Comparison of ENCODE assay signal across 38 cellular contexts in the genomic region with DNA sequence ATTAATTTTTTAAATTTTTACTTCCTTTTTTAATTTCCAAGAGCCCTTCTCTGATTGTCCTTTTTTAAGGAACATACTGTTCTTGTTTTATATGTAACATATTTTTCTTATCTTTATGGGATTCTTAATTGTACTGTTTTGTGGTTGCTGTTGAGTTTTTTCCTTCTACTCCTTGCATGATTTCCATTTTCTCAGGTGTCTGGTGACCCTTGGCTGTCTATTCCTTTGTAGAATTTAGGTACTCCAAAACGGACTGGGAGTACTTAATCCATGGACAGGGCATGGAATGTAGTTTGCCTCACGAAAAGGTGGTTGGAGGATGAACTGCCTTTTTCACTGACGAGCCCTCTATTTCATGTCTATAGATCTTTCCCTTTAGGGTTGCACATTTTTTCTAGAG.
"Had no signal": no experiment of that assay in that cellular context is flagged by ENCODE, and none has a peak within 500 bp of the region (broad histone marks: within the 10 kb centered on the region; RNA-seq: fewer than 3 reads in every experiment).

No MANE protein-coding gene starts in this region.

- H3K27me3 Mint-ChIP-seq: activated CD4-positive, alpha-beta memory T cell treated with anti-CD3 and anti-CD28 coated beads, Interleukin-2, amount 10 ng/mL, durations not matched to agents 7 days and 5 days; activated CD8-positive, alpha-beta memory T cell treated with anti-CD3 and anti-CD28 coated beads, Interleukin-2, amount 10 ng/mL, durations not matched to agents 7 days and 5 days; activated naive CD4-positive, alpha-beta T cell treated with anti-CD3 and anti-CD28 coated beads, Interleukin-2, amount 50 U/mL, for 24 hours; activated naive CD8-positive, alpha-beta T cell treated with anti-CD3 and anti-CD28 coated beads, Interleukin-2, amount 10 ng/mL, durations not matched to agents 7 days and 5 days; activated T-helper 17 cell treated with anti-CD3 and anti-CD28 coated beads, Interleukin-2, amount 50 U/mL, for 72 hours had no signal

- H3K4me3 Mint-ChIP-seq: activated CD4-positive, alpha-beta memory T cell treated with anti-CD3 and anti-CD28 coated beads, Interleukin-2, amount 10 ng/mL, durations not matched to agents 7 days and 5 days; activated CD8-positive, alpha-beta memory T cell treated with anti-CD3 and anti-CD28 coated beads, Interleukin-2, amount 10 ng/mL, durations not matched to agents 7 days and 5 days; activated naive CD4-positive, alpha-beta T cell treated with anti-CD3 and anti-CD28 coated beads, Interleukin-2, amount 50 U/mL, for 24 hours; activated naive CD8-positive, alpha-beta T cell treated with anti-CD3 and anti-CD28 coated beads, Interleukin-2, amount 10 ng/mL, durations not matched to agents 7 days and 5 days; activated T-cell treated with anti-CD3 and anti-CD28 coated beads, Interleukin-2, amount 50 U/mL, for 72 hours; activated T-helper 17 cell treated with anti-CD3 and anti-CD28 coated beads, Interleukin-2, amount 50 U/mL, for 72 hours had no signal

- H3K4me1 Mint-ChIP-seq: activated CD4-positive, alpha-beta memory T cell treated with anti-CD3 and anti-CD28 coated beads, Interleukin-2, amount 10 ng/mL, durations not matched to agents 7 days and 5 days; activated CD8-positive, alpha-beta memory T cell treated with anti-CD3 and anti-CD28 coated beads, Interleukin-2, amount 10 ng/mL, durations not matched to agents 7 days and 5 days; activated naive CD4-positive, alpha-beta T cell treated with anti-CD3 and anti-CD28 coated beads, Interleukin-2, amount 50 U/mL, for 24 hours; activated naive CD8-positive, alpha-beta T cell treated with anti-CD3 and anti-CD28 coated beads, Interleukin-2, amount 10 ng/mL, durations not matched to agents 7 days and 5 days; activated T-helper 17 cell treated with anti-CD3 and anti-CD28 coated beads, Interleukin-2, amount 50 U/mL, for 72 hours had no signal

- DNase-seq: activated CD4-positive, alpha-beta memory T cell treated with anti-CD3 and anti-CD28 coated beads, Interleukin-2, amount 10 ng/mL, durations not matched to agents 7 days and 5 days; activated CD4-positive, alpha-beta T cell treated with anti-CD3 and anti-CD28 coated beads for 1 hour; activated CD4-positive, alpha-beta T cell treated with anti-CD3 and anti-CD28 coated beads for 48 hours; activated CD4-positive, CD25-positive, alpha-beta regulatory T cell; activated CD8-positive, alpha-beta memory T cell treated with anti-CD3 and anti-CD28 coated beads for 24 hours; activated CD8-positive, alpha-beta memory T cell treated with anti-CD3 and anti-CD28 coated beads, Interleukin-2, amount 10 ng/mL, durations not matched to agents 7 days and 5 days; activated CD8-positive, alpha-beta memory T cell treated with anti-CD3 and anti-CD28 coated beads, Interleukin-2, amount 50 U/mL, for 48 hours; activated effector memory CD4-positive, alpha-beta T cell treated with anti-CD3 and anti-CD28 coated beads, Interleukin-2, amount 50 U/mL, for 16 hours; activated naive CD4-positive, alpha-beta T cell; activated naive CD8-positive, alpha-beta T cell treated with anti-CD3 and anti-CD28 coated beads, Interleukin-2, amount 10 ng/mL, durations not matched to agents 7 days and 5 days; activated T-cell treated with anti-CD3 and anti-CD28 coated beads, Interleukin-2, amount 50 U/mL, for 72 hours; body of pancreas; caudate nucleus; cerebellar nuclear complex; KG1; MM.1S; MV-4-11; NCI-H1092; NCI-H1436 treated with DMSO at 0.1 percent for 48 hours; NCI-H1694 treated with DMSO at 0.1 percent for 48 hours; NCI-H2029; NCI-H2171; NCI-H510A; NCI-H526; NCI-H748 treated with DMSO at 0.1 percent for 48 hours; NK-92 treated with Interleukin-12 subunit alpha and Interleukin-12 subunit beta, amount 100 ng/mL, for 24 hours; PC-3; Peyer's patch; RPMI8226; SIG-M5; SW 1271; T-helper 1 cell; T-helper 2 cell; T-helper 9 cell; WERI-Rb-1 had no signal

- H3K9me3 Mint-ChIP-seq: activated CD4-positive, alpha-beta memory T cell treated with anti-CD3 and anti-CD28 coated beads, Interleukin-2, amount 10 ng/mL, durations not matched to agents 7 days and 5 days; activated naive CD4-positive, alpha-beta T cell treated with anti-CD3 and anti-CD28 coated beads, Interleukin-2, amount 50 U/mL, for 24 hours; activated naive CD8-positive, alpha-beta T cell treated with anti-CD3 and anti-CD28 coated beads, Interleukin-2, amount 10 ng/mL, durations not matched to agents 7 days and 5 days; activated T-cell treated with anti-CD3 and anti-CD28 coated beads, Interleukin-2, amount 50 U/mL, for 72 hours; activated T-helper 17 cell treated with anti-CD3 and anti-CD28 coated beads, Interleukin-2, amount 50 U/mL, for 72 hours had no signal

- H3K27me3 ChIP-seq: body of pancreas, Peyer's patch had no signal

- H3K36me3 ChIP-seq: Peyer's patch, WERI-Rb-1 had no signal

- H3K27ac ChIP-seq: body of pancreas, Peyer's patch, WERI-Rb-1 had no signal

- H3K27ac Mint-ChIP-seq: activated CD4-positive, alpha-beta memory T cell treated with anti-CD3 and anti-CD28 coated beads, Interleukin-2, amount 10 ng/mL, durations not matched to agents 7 days and 5 days; activated CD8-positive, alpha-beta memory T cell treated with anti-CD3 and anti-CD28 coated beads, Interleukin-2, amount 10 ng/mL, durations not matched to agents 7 days and 5 days; activated naive CD4-positive, alpha-beta T cell treated with anti-CD3 and anti-CD28 coated beads, Interleukin-2, amount 50 U/mL, for 24 hours; activated naive CD8-positive, alpha-beta T cell treated with anti-CD3 and anti-CD28 coated beads, Interleukin-2, amount 10 ng/mL, durations not matched to agents 7 days and 5 days; activated T-cell treated with anti-CD3 and anti-CD28 coated beads, Interleukin-2, amount 50 U/mL, for 72 hours; activated T-helper 17 cell treated with anti-CD3 and anti-CD28 coated beads, Interleukin-2, amount 50 U/mL, for 72 hours had no signal

- ATAC-seq: activated CD8-positive, alpha-beta memory T cell treated with anti-CD3 and anti-CD28 coated beads, Interleukin-2, amount 10 ng/mL, durations not matched to agents 7 days and 5 days; activated T-cell treated with anti-CD3 and anti-CD28 coated beads, Interleukin-2, amount 50 U/mL, for 72 hours; activated T-helper 17 cell treated with anti-CD3 and anti-CD28 coated beads, Interleukin-2, amount 50 U/mL, for 72 hours; body of pancreas; PC-3; Right ventricle myocardium inferior had no signal

- H3K4me3 ChIP-seq: body of pancreas, Peyer's patch had no signal

- H3K9me3 ChIP-seq: body of pancreas, Peyer's patch had no signal

- H3K4me1 ChIP-seq: body of pancreas, Peyer's patch had no signal
